Comparison of ENCODE assay signal across 26 cellular contexts in genomic region chr6:129030231-129030630, GRCh38.
"Had no signal": no experiment of that assay in that cellular context is flagged by ENCODE, and none has a peak within 500 bp of the region (broad histone marks: within the 10 kb centered on the region; RNA-seq: fewer than 3 reads in every experiment).

No MANE protein-coding gene starts in this region.

- ATAC-seq: activated CD8-positive, alpha-beta T cell treated with anti-CD3 and anti-CD28 coated beads for 36 hours; gastroesophageal sphincter; heart right ventricle; T-cell had no signal

- H3K9me3 ChIP-seq: gastroesophageal sphincter, heart right ventricle, sigmoid colon, suprapubic skin, transverse colon, uterus had no signal

- H3K36me3 ChIP-seq: gastroesophageal sphincter, heart right ventricle, sigmoid colon, suprapubic skin, transverse colon, uterus had no signal

- H3K9me3 Mint-ChIP-seq: activated CD8-positive, alpha-beta T cell treated with anti-CD3 and anti-CD28 coated beads for 36 hours; activated naive CD8-positive, alpha-beta T cell treated with anti-CD3 and anti-CD28 coated beads, Interleukin-2, amount 10 ng/mL, durations not matched to agents 7 days and 5 days; activated T-cell treated with anti-CD3 and anti-CD28 coated beads, Interleukin-2, amount 50 U/mL, for 24 hours; activated T-helper 2 cell treated with anti-CD3 and anti-CD28 coated beads, Interferon-gamma antibody, Interleukin-2, Interleukin-4, amounts not matched to agents 10 μg/mL and 5 μg/mL and 100 μg/mL, durations not matched to agents 14 hours and 24 hours and 36 hours; brain; nephron progenitor cell; stimulated activated naive CD8-positive, alpha-beta T cell treated with anti-CD3 and anti-CD28 coated beads, Interleukin-15, Interleukin-2, amounts not matched to agents 100 ng/mL and 50 ng/mL, for 24 hours; T-cell had no signal

- H3K27ac ChIP-seq: epithelial cell of prostate, gastroesophageal sphincter, sigmoid colon, suprapubic skin, transverse colon had no signal

- H3K4me1 ChIP-seq: gastroesophageal sphincter, sigmoid colon, suprapubic skin, transverse colon, uterus had no signal

- H3K27ac Mint-ChIP-seq: activated CD8-positive, alpha-beta T cell treated with anti-CD3 and anti-CD28 coated beads for 36 hours; activated naive CD8-positive, alpha-beta T cell treated with anti-CD3 and anti-CD28 coated beads, Interleukin-2, amount 10 ng/mL, durations not matched to agents 7 days and 5 days; activated T-cell treated with anti-CD3 and anti-CD28 coated beads, Interleukin-2, amount 50 U/mL, for 24 hours; activated T-helper 2 cell treated with anti-CD3 and anti-CD28 coated beads, Interferon-gamma antibody, Interleukin-2, Interleukin-4, amounts not matched to agents 10 μg/mL and 5 μg/mL and 100 μg/mL, durations not matched to agents 14 hours and 24 hours and 36 hours; nephron progenitor cell; stimulated activated naive CD8-positive, alpha-beta T cell treated with anti-CD3 and anti-CD28 coated beads, Interleukin-15, Interleukin-2, amounts not matched to agents 100 ng/mL and 50 ng/mL, for 24 hours; T-cell had no signal

- H3K27me3 Mint-ChIP-seq: brain; stimulated activated naive CD8-positive, alpha-beta T cell treated with anti-CD3 and anti-CD28 coated beads, Interleukin-15, Interleukin-2, amounts not matched to agents 100 ng/mL and 50 ng/mL, for 24 hours; T-cell had no signal

- H3K27me3 ChIP-seq: dorsolateral prefrontal cortex, gastroesophageal sphincter, heart right ventricle, sigmoid colon, suprapubic skin, transverse colon, uterus had no signal

- H3K4me3 ChIP-seq: dorsolateral prefrontal cortex, gastroesophageal sphincter, heart right ventricle, lung, sigmoid colon, suprapubic skin, transverse colon, uterus had no signal

- H3K36me3 Mint-ChIP-seq: activated naive CD8-positive, alpha-beta T cell treated with anti-CD3 and anti-CD28 coated beads, Interleukin-2, amount 10 ng/mL, durations not matched to agents 7 days and 5 days; brain; T-cell had no signal

- H3K4me3 Mint-ChIP-seq: activated CD8-positive, alpha-beta T cell treated with anti-CD3 and anti-CD28 coated beads for 36 hours; activated naive CD8-positive, alpha-beta T cell treated with anti-CD3 and anti-CD28 coated beads, Interleukin-2, amount 10 ng/mL, durations not matched to agents 7 days and 5 days; activated T-cell treated with anti-CD3 and anti-CD28 coated beads, Interleukin-2, amount 50 U/mL, for 24 hours; brain; nephron progenitor cell; stimulated activated naive CD8-positive, alpha-beta T cell treated with anti-CD3 and anti-CD28 coated beads, Interleukin-15, Interleukin-2, amounts not matched to agents 100 ng/mL and 50 ng/mL, for 24 hours; T-cell had no signal

- DNase-seq: activated CD4-positive, alpha-beta T cell treated with anti-CD3 and anti-CD28 coated beads for 48 hours; activated CD4-positive, CD25-positive, alpha-beta regulatory T cell; activated CD8-positive, alpha-beta T cell treated with anti-CD3 and anti-CD28 coated beads for 36 hours; activated naive CD4-positive, alpha-beta T cell treated with Interleukin-2 at 50 U/mL for 16 hours; activated naive CD8-positive, alpha-beta T cell treated with anti-CD3 and anti-CD28 coated beads, Interleukin-2, amount 10 ng/mL, durations not matched to agents 7 days and 5 days; activated T-cell treated with anti-CD3 and anti-CD28 coated beads, Interleukin-2, amount 50 U/mL, for 24 hours; anterior cingulate cortex; caudate nucleus; dorsolateral prefrontal cortex; heart right ventricle; midbrain; nephron progenitor cell; occipital lobe; posterior cingulate gyrus; sigmoid colon; stimulated activated CD4-positive, alpha-beta T cell treated with anti-CD3 and anti-CD28 coated beads, Interleukin-2, amount 100 ng/mL, for 24 hours; T-cell; transverse colon; uterus had no signal

- H3K4me1 Mint-ChIP-seq: activated naive CD8-positive, alpha-beta T cell treated with anti-CD3 and anti-CD28 coated beads, Interleukin-2, amount 10 ng/mL, durations not matched to agents 7 days and 5 days; nephron progenitor cell; T-cell had no signal
